ENCODE assay signal across 8 cellular contexts in the genomic region with DNA sequence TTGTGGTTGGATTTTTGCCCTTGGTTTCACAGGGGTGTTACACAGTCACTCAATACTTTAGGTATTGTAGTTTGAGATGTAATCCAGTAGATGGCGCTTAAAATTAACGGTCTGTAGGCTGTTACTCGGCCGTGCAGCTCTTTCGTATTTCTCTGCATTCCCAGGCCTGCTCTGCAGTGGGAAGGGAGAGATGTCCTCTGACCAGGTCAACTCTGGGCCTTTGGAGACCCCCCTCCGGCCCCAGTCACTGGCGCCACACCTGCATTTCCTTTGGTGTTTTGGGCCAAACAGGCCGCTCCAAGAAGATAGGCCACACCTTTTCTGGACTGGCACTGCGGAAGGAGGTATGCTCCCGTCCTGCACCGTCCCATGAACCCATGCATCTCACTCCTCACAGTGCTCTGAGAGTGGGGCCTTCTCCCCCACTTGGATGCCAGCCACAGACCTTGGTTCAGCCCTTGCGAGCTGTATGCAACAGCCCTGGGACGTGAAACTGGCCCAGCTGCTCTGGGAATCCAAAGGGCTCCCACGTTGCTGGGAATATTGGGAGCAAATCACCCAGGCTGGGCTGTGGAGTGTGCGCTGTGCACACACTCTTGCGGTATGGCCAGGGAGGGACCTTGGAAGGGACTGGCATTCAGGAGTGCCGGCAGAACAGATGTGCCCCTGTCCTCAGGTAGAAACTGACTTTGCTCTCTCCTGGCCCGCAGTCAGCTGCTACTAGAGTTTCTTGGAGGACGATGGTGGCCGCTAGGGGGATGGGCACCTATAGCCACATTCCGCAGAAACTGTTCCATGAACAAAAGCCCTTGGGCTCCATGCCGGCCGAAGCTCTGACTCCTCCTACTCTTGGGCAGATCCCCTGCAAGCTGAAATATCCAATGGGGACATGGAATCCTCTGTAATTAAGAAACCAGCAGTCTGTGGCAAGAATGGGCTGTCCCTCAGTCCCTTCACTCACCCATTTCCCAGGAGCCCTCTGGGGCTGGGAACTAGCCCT.
DNase-seq lines count a peak whose midpoint lies in the region; ATAC-seq, FAIRE-seq and TF ChIP-seq lines count a peak whose summit lies in the region.

No MANE protein-coding gene starts in this region.

- H3K9ac ChIP-seq in MM.1S (ENCODE audit: low read length) (no peak overlapping the region), adipocyte (ENCODE audit: low read length) (no peak overlapping the region)

- H3K4me2 ChIP-seq in MM.1S (ENCODE audit: low read depth, low read length) = peak overlapping the region; percentile 61

- H3K36me3 ChIP-seq in MM.1S (replicated peaks; ENCODE audit: insufficient read depth, low read length) (no peaks in the 10 kb centered on the region), adipocyte (ENCODE audit: control insufficient read depth, insufficient read depth, low read length, severe bottlenecking) (no peaks in the 10 kb centered on the region), upper lobe of right lung (no peaks in the 10 kb centered on the region)

- H3K27ac ChIP-seq in MM.1S (ENCODE audit: low read length) (no peak overlapping the region), upper lobe of right lung (no peak overlapping the region)

- H3K4me1 ChIP-seq in MM.1S (ENCODE audit: low read length) (no peaks in the 10 kb centered on the region), adipocyte (ENCODE audit: control insufficient read depth, insufficient read depth, low read length) (peaks cover 6% of the 10 kb centered on the region), upper lobe of right lung (no peaks in the 10 kb centered on the region)

- no peaks in the 10 kb centered on the region for H3K9me3 ChIP-seq in MM.1S (replicated peaks; ENCODE audit: insufficient read depth, low read length)
- no peaks in the 10 kb centered on the region for H3K9me3 ChIP-seq in adipocyte (ENCODE audit: control insufficient read depth, low read length)
- no peaks in the 10 kb centered on the region for H3K9me3 ChIP-seq in upper lobe of right lung

- no peaks in the 10 kb centered on the region for H3F3A ChIP-seq in MM.1S (ENCODE audit: insufficient read depth, low read length)

- H3K4me3 ChIP-seq in MM.1S (ENCODE audit: low read length) (no peak overlapping the region), adipocyte (ENCODE audit: low read length) (peak overlapping the region; percentile 51), upper lobe of right lung (no peak overlapping the region)

- peak overlapping the region; percentile 84 for H2AFZ ChIP-seq in MM.1S (ENCODE audit: low read length)

- peak; percentile 95 for ATAC-seq in HG02759 (IDR thresholded peaks at IDR 0.05; ENCODE audit: unreplicated experiment)
- peak; percentile 95 for ATAC-seq in upper lobe of right lung

- FAIRE-seq in islet of Langerhans (lab: Jason Lieb, UNC) = peak; percentile 72

- H3K27me3 ChIP-seq in MM.1S (replicated peaks; ENCODE audit: insufficient read depth, low read length) (no peaks in the 10 kb centered on the region), adipocyte (replicated peaks; ENCODE audit: control insufficient read depth, insufficient read depth, low read length) (no peaks in the 10 kb centered on the region), upper lobe of right lung (no peaks in the 10 kb centered on the region)

- no peaks in the 10 kb centered on the region for H4K20me1 ChIP-seq in MM.1S (ENCODE audit: insufficient read depth, low read length)

- DNase-seq in NCI-H2081 (lab: John Stamatoyannopoulos, UW) (peak; percentile 2 to 10), NCI-H2081 treated with DMSO at 0.1 percent for 48 hours (lab: John Stamatoyannopoulos, UW) (no peak), MM.1S (peak; percentile 48), adipocyte (ENCODE audit: low read depth) (no peak), upper lobe of right lung (no peak), NCI-H128 (lab: John Stamatoyannopoulos, UW; ENCODE audit: unreplicated experiment) (no peak)

- intact Hi-C loops in upper lobe of right lung (cut with DNase I) = no loop called here

- H3K79me2 ChIP-seq in MM.1S (ENCODE audit: low read length) = no peaks in the 10 kb centered on the region

- peak; percentile 64 for TF ChIP-seq CTCF in MM.1S (IDR thresholded peaks at IDR 0.05; ENCODE audit: low read length)
- peak; percentile 60 for TF ChIP-seq CTCF in upper lobe of right lung (IDR thresholded peaks at IDR 0.05)

- no peaks in the 10 kb centered on the region for H3K9me2 ChIP-seq in MM.1S (replicated peaks; ENCODE audit: insufficient read depth, low read length)

Comparison
In these comparisons a context has a peak if more than half of its experiments do, and no peak if none do; other contexts are left out.
1. DNase-seq: peak in NCI-H2081 (2 of 2) and MM.1S (single experiment); none in NCI-H2081 treated with DMSO at 0.1 percent for 48 hours (single experiment), adipocyte (single experiment), upper lobe of right lung (single experiment) and NCI-H128 (single experiment).